In the genomic region with DNA sequence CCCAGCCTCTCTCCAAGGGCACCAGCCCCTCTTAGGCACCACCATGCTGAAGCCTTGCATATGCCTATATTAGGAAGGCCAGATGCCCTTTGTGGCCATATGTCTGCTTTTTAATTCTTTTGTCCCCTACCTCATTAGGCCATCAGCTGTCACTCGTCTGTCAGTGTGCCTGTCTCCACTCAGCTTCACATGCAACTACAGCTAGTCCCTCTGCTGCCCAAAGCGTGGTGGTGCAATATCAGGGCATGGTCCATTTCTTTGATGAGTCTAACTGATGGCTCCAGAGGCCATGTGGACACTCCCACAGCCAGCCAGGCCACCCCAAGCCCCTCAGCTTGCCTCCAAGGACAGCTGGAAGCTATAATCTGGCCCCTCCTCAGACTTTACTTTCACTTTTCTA, we compare ENCODE assay signal across 8 cellular contexts. TPM values are rescaled to one million over a fixed set of nuclear protein-coding genes. Genes with fewer than 3 reads are reported as not detected.
DNase-seq lines count a peak whose midpoint lies in the region; ATAC-seq, FAIRE-seq and TF ChIP-seq lines count a peak whose summit lies in the region.

No MANE protein-coding gene starts in this region.

- no peak overlapping the region for H3K9ac ChIP-seq in GM12878 (ENCODE audit: control insufficient read depth, insufficient read depth, low read length)

- ATAC-seq in GM12878 = no peak
- ATAC-seq in naive thymus-derived CD4-positive, alpha-beta T cell = no peak

- SMC1A ChIA-PET in GM12878 (lab: Charles Lee; ENCODE audit: uncharacterized antibody, unreplicated experiment) = interaction anchor here (2.1 to 8.9 kb wide), 3 partner anchors 19 to 74 kb away, joined by 13 to 158 read pairs (median 150); a partner anchor contains a TSS

- H3K4me1 Mint-ChIP-seq in activated naive CD4-positive, alpha-beta T cell treated with anti-CD3 and anti-CD28 coated beads, Interleukin-2, amount 50 U/mL, for 24 hours = peaks cover 64% of the 10 kb centered on the region
- H3K4me1 Mint-ChIP-seq in naive thymus-derived CD4-positive, alpha-beta T cell = peaks cover 44 to 69% (median 56%) of the 10 kb centered on the region in 7 donors

- no peaks in the 10 kb centered on the region; a peak in 1 of 4 replicates for H3K36me3 ChIP-seq in GM12878 (ENCODE audit: control insufficient read depth in 2 of 2, insufficient read depth in 2 of 2, low read length in 1 of 2)
- no peaks in the 10 kb centered on the region for H3K36me3 ChIP-seq in naive thymus-derived CD4-positive, alpha-beta T cell (ENCODE audit: control insufficient read depth in 2 of 3, insufficient read depth in 3 of 3, low read length in 3 of 3)

- peaks cover 18% of the 10 kb centered on the region for H3K79me2 ChIP-seq in GM12878 (ENCODE audit: control insufficient read depth, insufficient read depth, low read length)

- H2AFZ ChIP-seq in GM12878 (ENCODE audit: control insufficient read depth, low read depth, low read length) = no peak overlapping the region

- TF ChIP-seq EP300 in GM12878 (IDR thresholded peaks at IDR 0.05; ENCODE audit: borderline replicate concordance in 1 of 2, control insufficient read depth in 1 of 2, low read depth in 2 of 2, low read length in 2 of 2) = no peak

- POLR2A ChIA-PET in GM12878 (lab: Charles Lee) = no interaction called here
- POLR2A ChIA-PET in naive thymus-derived CD4-positive, alpha-beta T cell (lab: Charles Lee) = interaction anchor here (0.7 to 1.0 kb wide), 2 partner anchors 20 to 36 kb away, joined by 3 to 4 read pairs; a partner anchor contains a TSS

- H3K9me3 Mint-ChIP-seq in activated naive CD4-positive, alpha-beta T cell treated with anti-CD3 and anti-CD28 coated beads, Interleukin-2, amount 50 U/mL, for 24 hours = no peaks in the 10 kb centered on the region
- H3K9me3 Mint-ChIP-seq in naive thymus-derived CD4-positive, alpha-beta T cell = peaks cover 0 to 2% (median 0%) of the 10 kb centered on the region in 11 donors

- H3K27me3 Mint-ChIP-seq in activated naive CD4-positive, alpha-beta T cell treated with anti-CD3 and anti-CD28 coated beads, Interleukin-2, amount 50 U/mL, for 24 hours = no peaks in the 10 kb centered on the region
- no peaks in the 10 kb centered on the region for H3K27me3 Mint-ChIP-seq in naive thymus-derived CD4-positive, alpha-beta T cell

- no peaks in the 10 kb centered on the region for H3K27me3 ChIP-seq in GM12878 (replicated peaks in 1 of 2; ENCODE audit: control insufficient read depth in 2 of 2, insufficient read depth in 2 of 2, low read length in 1 of 2)
- H3K27me3 ChIP-seq in naive thymus-derived CD4-positive, alpha-beta T cell (ENCODE audit: control insufficient read depth in 2 of 2, insufficient read depth in 2 of 2, low read length in 2 of 2) = no peaks in the 10 kb centered on the region

- in situ Hi-C loops in GM12878 (cut with MboI) = no loop called here

- H3K4me3 Mint-ChIP-seq in activated naive CD4-positive, alpha-beta T cell treated with anti-CD3 and anti-CD28 coated beads, Interleukin-2, amount 50 U/mL, for 24 hours = no peak overlapping the region
- peak overlapping the region in 3 of 10 donors; percentile 6 to 42 (median 26) for H3K4me3 Mint-ChIP-seq in naive thymus-derived CD4-positive, alpha-beta T cell

- H4K20me1 ChIP-seq in GM12878 (ENCODE audit: control insufficient read depth, insufficient read depth) = no peaks in the 10 kb centered on the region

- no peak for FAIRE-seq in GM12878 (lab: Jason Lieb, UNC)
- FAIRE-seq in GM19239 (lab: Jason Lieb, UNC) = no peak

- no TSS peak for BruUV-seq in GM12878 (replicated peaks; lab: Mats Ljungman, UMichigan)

- CTCF ChIA-PET in GM12878 (lab: Yijun Ruan, JAX) = interaction anchor here (0.7 to 14.6 kb wide), 6 partner anchors 16 to 194 kb away, joined by 3 to 371 read pairs (median 136); a partner anchor contains a TSS
- CTCF ChIA-PET in naive thymus-derived CD4-positive, alpha-beta T cell (lab: Charles Lee) = interaction anchor here (1.1 to 14.3 kb wide), 3 partner anchors 19 to 76 kb away, joined by 4 to 230 read pairs (median 93); a partner anchor contains a TSS

- intact Hi-C loops in GM12878 (cut with micrococcal nuclease; ENCODE audit: unreplicated experiment) = loop anchor here (1.0 to 10.0 kb wide), 2 partner anchors 20 to 221 kb away; no protein-coding TSS in a partner anchor
- intact Hi-C loops in naive thymus-derived CD4-positive, alpha-beta T cell (cut with micrococcal nuclease) = loop anchor here (10.0 kb wide), 2 partner anchors 419 to 421 kb away; a partner anchor contains a TSS

- no peaks in the 10 kb centered on the region for H3K36me3 Mint-ChIP-seq in activated naive CD4-positive, alpha-beta T cell treated with anti-CD3 and anti-CD28 coated beads, Interleukin-2, amount 50 U/mL, for 24 hours
- no peaks in the 10 kb centered on the region for H3K36me3 Mint-ChIP-seq in naive thymus-derived CD4-positive, alpha-beta T cell

- peak; percentile 41 to 51 (median 45); a peak in 5 of 6 replicates for TF ChIP-seq CTCF in GM12878 (IDR thresholded peaks at IDR 0.05 in 2 of 3, conservative IDR thresholded peaks at IDR 0.05 in 1 of 3; ENCODE audit: control insufficient read depth in 2 of 3, extremely low read depth in 1 of 3, insufficient read depth in 1 of 3, low read depth in 3 of 3, low read length in 3 of 3)

- no peak for TF ChIP-seq POLR2A in GM12878 (IDR thresholded peaks at IDR 0.05; ENCODE audit: low read depth, low read length)

- DNase-seq in activated naive CD4-positive, alpha-beta T cell treated with anti-CD3 and anti-CD28 coated beads, Interleukin-2, amount 50 U/mL, for 16 hours = no peak
- DNase-seq in NCI-H2227 (lab: John Stamatoyannopoulos, UW; ENCODE audit: unreplicated experiment) (peak; percentile 34), GM12878 (ENCODE audit: low read depth, low spot score) (no peak), NCI-H2107 (lab: John Stamatoyannopoulos, UW) (no peak), GM19239 (ENCODE audit: insufficient read length, low spot score) (no peak), NK-92 (lab: John Stamatoyannopoulos, UW; ENCODE audit: unreplicated experiment) (no peak)
- no peak for DNase-seq in naive thymus-derived CD4-positive, alpha-beta T cell

- no peak overlapping the region for H3K4me2 ChIP-seq in GM12878 (ENCODE audit: control insufficient read depth, insufficient read depth)

- peak overlapping the region; percentile 75 for H3K27ac Mint-ChIP-seq in activated naive CD4-positive, alpha-beta T cell treated with anti-CD3 and anti-CD28 coated beads, Interleukin-2, amount 50 U/mL, for 24 hours
- H3K27ac Mint-ChIP-seq in naive thymus-derived CD4-positive, alpha-beta T cell = peak overlapping the region in 8 of 9 donors; percentile 1 to 66 (median 58)

- TF ChIP-seq RAD21 in GM12878 (IDR thresholded peaks at IDR 0.05; ENCODE audit: insufficient read depth, low read depth, low read length) = peak; percentile 48

- no peaks in the 10 kb centered on the region for H3K9me3 ChIP-seq in GM12878 (replicated peaks; ENCODE audit: control insufficient read depth, insufficient read depth, low read length)
- H3K9me3 ChIP-seq in naive thymus-derived CD4-positive, alpha-beta T cell (ENCODE audit: control insufficient read depth in 2 of 3, low read length in 3 of 3) = no peaks in the 10 kb centered on the region

- RAD21 ChIA-PET in GM12878 (lab: Charles Lee; ENCODE audit: unreplicated experiment) = interaction anchor here (1.1 to 8.6 kb wide), 2 partner anchors 19 to 51 kb away, joined by 3 to 143 read pairs; no protein-coding TSS in a partner anchor

- no peak overlapping the region for H3K4me3 ChIP-seq in GM12878
- no peak overlapping the region for H3K4me3 ChIP-seq in naive thymus-derived CD4-positive, alpha-beta T cell (ENCODE audit: low read length)

- 43% methylated on average over 2 of the region's 2 CpGs for WGBS in GM12878 (ENCODE audit: insufficient coverage, insufficient replicate concordance, low lambda C conversion rate, missing lambda C conversion rate)

- no peak overlapping the region for H3K27ac ChIP-seq in GM12878 (ENCODE audit: control insufficient read depth, insufficient read depth)
- no peak overlapping the region for H3K27ac ChIP-seq in naive thymus-derived CD4-positive, alpha-beta T cell (ENCODE audit: low read depth, low read length)

- H3K4me1 ChIP-seq in GM12878 (ENCODE audit: control insufficient read depth, insufficient read depth, low read length) = peaks cover 31% of the 10 kb centered on the region
- peaks cover 29 to 33% of the 10 kb centered on the region in 2 donors for H3K4me1 ChIP-seq in naive thymus-derived CD4-positive, alpha-beta T cell (ENCODE audit: control insufficient read depth in 2 of 2, insufficient read depth in 2 of 2, low read length in 2 of 2)

TF ChIP-seq in GM12878, 131 proteins besides CTCF, POLR2A, EP300 and RAD21 (continues in another document):
- TF ChIP-seq FOS (IDR thresholded peaks at IDR 0.05; ENCODE audit: borderline replicate concordance, extremely low read depth, insufficient read length) = no peak
- TF ChIP-seq NR2F1 (conservative IDR thresholded peaks at IDR 0.05) = no peak
- no peak for TF ChIP-seq IKZF2 (IDR thresholded peaks at IDR 0.05)
- 0 out of 2 replicates have a peak, but pooled peaks have one; percentile 51 for TF ChIP-seq LARP7 (IDR thresholded peaks at IDR 0.05)

RNA-seq across cellular contexts. Expression of a gene that starts 36.3 kb away (rescaled TPM):
- total RNA-seq in GM12878 (2013; cell fraction: nucleolus; rRNA removed) = 128 and 136 TPM in 2 replicates
- total RNA-seq in GM12878 (2014; rRNA removed) (42.8 and 43.5 TPM in 2 replicates), GM12878 (2014; rRNA removed; fragmentation: Illumina TruSeq; extraction: Trizol) (21.5 and 24.4 TPM in 2 replicates), GM12878 (2021) (60.9 and 66.0 TPM in 2 replicates)
- polyA plus RNA-seq in GM12878 (2011; ENCODE audit: low read depth) = 33.0 TPM
- polyA plus RNA-seq in GM12878 (2011; rRNA removed) (4.6 and 9.8 TPM in 2 replicates), GM12878 (2014; fragmentation: Illumina TruSeq; extraction: Trizol) (23.0 and 31.3 TPM in 2 replicates), GM12878 (2014; fragmentation: Nextera tagmentation; extraction: Ambion mirVana) (1 to 10 TPM; 2.9 to 3.9 TPM), GM12878 (2014; rRNA removed) (31.2 and 42.9 TPM in 2 replicates), GM12878 (2016; fragmentation: Nextera tagmentation; extraction: Ambion mirVana) (10 to 100 TPM; 23.2 to 24.6 TPM)
- 10.8 and 17.4 TPM in 2 replicates for polyA plus RNA-seq in GM12878 (2011; cell fraction: cytosol; rRNA removed)
- 55.4 and 69.1 TPM in 2 replicates for polyA plus RNA-seq in GM12878 (2011; cell fraction: nucleus; rRNA removed)
- polyA plus RNA-seq in GM12878 (2012) = 41.6 and 45.2 TPM in 2 replicates
- 22.6 and 34.3 TPM in 2 replicates for polyA minus RNA-seq in GM12878 (2011; rRNA and poly(A)+ RNA removed)
- 11.6 and 18.6 TPM in 2 replicates for polyA minus RNA-seq in GM12878 (2011; cell fraction: cytosol; rRNA and poly(A)+ RNA removed)
- polyA minus RNA-seq in GM12878 (2011; cell fraction: nucleus; rRNA and poly(A)+ RNA removed) = 38.1 and 52.6 TPM in 2 replicates
- total RNA-seq in naive thymus-derived CD4-positive, alpha-beta T cell = 100 to 1,000 TPM in 3 of 5 experiments, 10 to 100 TPM in 2; 89.5 to 144 (median 103) TPM
- polyA plus RNA-seq in naive thymus-derived CD4-positive, alpha-beta T cell = 10 to 100 TPM; 10.2 to 23.2 TPM
